ENCODE assay signal across 20 cellular contexts in the genomic region with DNA sequence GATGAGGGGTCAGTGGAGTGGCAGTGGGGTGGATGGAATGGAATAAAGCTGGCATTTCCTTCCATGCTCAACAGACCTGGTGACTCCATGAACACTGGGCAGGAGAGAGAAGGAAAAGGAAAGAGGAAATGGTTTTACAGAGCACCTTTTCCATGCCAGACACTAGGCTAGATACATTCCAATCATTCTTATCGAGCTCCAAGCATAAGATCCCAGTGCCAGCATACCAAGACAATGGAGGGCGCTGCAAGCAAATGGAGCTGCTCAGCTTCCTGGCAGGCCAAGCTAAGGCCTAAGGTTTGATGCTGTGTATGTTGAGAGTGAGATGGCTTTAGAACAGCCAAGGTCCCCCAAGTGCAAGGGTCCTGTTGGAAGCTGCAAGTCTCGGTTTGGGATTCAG.
A peak's percentile ranks its signal among the peaks of the same experiment; 100 is the strongest.
DNase-seq lines count a peak whose midpoint lies in the region; FAIRE-seq and TF ChIP-seq lines count a peak whose summit lies in the region.
"Had no signal": no experiment of that assay in that cellular context is flagged by ENCODE, and none has a peak within 500 bp of the region (broad histone marks: within the 10 kb centered on the region; RNA-seq: fewer than 3 reads in every experiment).

No MANE protein-coding gene starts in this region.

- no peaks in the 10 kb centered on the region for H3K36me3 ChIP-seq in kidney (ENCODE audit: control insufficient read depth in 1 of 2, insufficient read depth in 2 of 2, low read length in 2 of 2)
- H3K36me3 ChIP-seq: esophagus squamous epithelium, right lobe of liver, upper lobe of left lung had no signal

- H3K36me3 Mint-ChIP-seq in T-helper 2 cell treated with Interferon-gamma antibody and Interleukin-4, amounts not matched to agents 5 μg/mL and 100 μg/mL, for 36 hours (ENCODE audit: low read depth): no peaks in the 10 kb centered on the region
- H3K36me3 Mint-ChIP-seq: naive thymus-derived CD4-positive, alpha-beta T cell had no signal

- DNase-seq in HT1080 (ENCODE audit: low read depth): peak; percentile 27
- peak; percentile 28 for DNase-seq in SW480 (ENCODE audit: low spot score)
- DNase-seq in glomerular visceral epithelial cell (ENCODE audit: extremely low spot score): peak; percentile 26
- DNase-seq in renal cortical epithelial cell (ENCODE audit: low read depth): peak; percentile 68
- DNase-seq in DMS 273 (lab: John Stamatoyannopoulos, UW; ENCODE audit: unreplicated experiment): no peak
- DNase-seq in T-helper 2 cell treated with Interferon-gamma antibody and Interleukin-4, amounts not matched to agents 5 μg/mL and 100 μg/mL, for 36 hours (ENCODE audit: low spot score): no peak
- DNase-seq in kidney: no peak
- DNase-seq: activated CD8-positive, alpha-beta T cell treated with anti-CD3 and anti-CD28 coated beads, Interleukin-2, amount 10 ng/mL, durations not matched to agents 7 days and 5 days; activated naive CD4-positive, alpha-beta T cell treated with anti-CD3 and anti-CD28 coated beads for 36 hours; activated T-cell treated with anti-CD3 and anti-CD28 coated beads, Interleukin-2, amount 50 U/mL, for 4 hours; COR-L47; DND-41; esophagus squamous epithelium; glutamatergic neuron; MM.1S; right lobe of liver; stimulated activated CD4-positive, alpha-beta T cell treated with anti-CD3 and anti-CD28 coated beads, Interleukin-15, amount 100 ng/mL, for 24 hours; upper lobe of left lung had no signal

- FAIRE-seq in kidney (lab: Jason Lieb, UNC): no peak

- H3K9me3 ChIP-seq in kidney (ENCODE audit: control insufficient read depth in 1 of 2, low read length in 2 of 2): no peaks in the 10 kb centered on the region
- H3K9me3 ChIP-seq: esophagus squamous epithelium, right lobe of liver, upper lobe of left lung had no signal

- no peak overlapping the region for H3K27ac ChIP-seq in kidney (ENCODE audit: low read depth in 2 of 2, low read length in 2 of 2)
- H3K27ac ChIP-seq: esophagus squamous epithelium, right lobe of liver, upper lobe of left lung had no signal

- H3K27ac Mint-ChIP-seq in T-helper 2 cell treated with Interferon-gamma antibody and Interleukin-4, amounts not matched to agents 5 μg/mL and 100 μg/mL, for 36 hours: no peak overlapping the region
- H3K27ac Mint-ChIP-seq: activated CD8-positive, alpha-beta T cell treated with anti-CD3 and anti-CD28 coated beads, Interleukin-2, amount 10 ng/mL, durations not matched to agents 7 days and 5 days; activated naive CD4-positive, alpha-beta T cell treated with anti-CD3 and anti-CD28 coated beads for 36 hours; naive thymus-derived CD4-positive, alpha-beta T cell had no signal

- intact Hi-C loops in kidney (cut with DNase I): no loop called here

- TF ChIP-seq CTCF in kidney (IDR thresholded peaks at IDR 0.05; ENCODE audit: borderline replicate concordance, extremely low read depth, insufficient read depth): no peak

- H3K4me3 ChIP-seq in kidney (ENCODE audit: low read length in 2 of 2): no peak overlapping the region
- H3K4me3 ChIP-seq: esophagus squamous epithelium, right lobe of liver, upper lobe of left lung had no signal

- H3K4me1 Mint-ChIP-seq in T-helper 2 cell treated with Interferon-gamma antibody and Interleukin-4, amounts not matched to agents 5 μg/mL and 100 μg/mL, for 36 hours (ENCODE audit: low read depth): peaks cover 34% of the 10 kb centered on the region

- peaks cover 0 to 8% of the 10 kb centered on the region in 2 donors for H3K4me1 ChIP-seq in kidney (ENCODE audit: control insufficient read depth in 1 of 2, insufficient read depth in 1 of 2, low read depth in 1 of 2, low read length in 2 of 2)
- H3K4me1 ChIP-seq: right lobe of liver had no signal

- H3K27me3 Mint-ChIP-seq in T-helper 2 cell treated with Interferon-gamma antibody and Interleukin-4, amounts not matched to agents 5 μg/mL and 100 μg/mL, for 36 hours (ENCODE audit: low read depth): no peaks in the 10 kb centered on the region

- H3K9me3 Mint-ChIP-seq in T-helper 2 cell treated with Interferon-gamma antibody and Interleukin-4, amounts not matched to agents 5 μg/mL and 100 μg/mL, for 36 hours: no peaks in the 10 kb centered on the region
- H3K9me3 Mint-ChIP-seq: activated naive CD4-positive, alpha-beta T cell treated with anti-CD3 and anti-CD28 coated beads for 36 hours; activated T-cell treated with anti-CD3 and anti-CD28 coated beads, Interleukin-2, amount 50 U/mL, for 4 hours; central memory CD8-positive, alpha-beta T cell had no signal

- no peak overlapping the region for H3K4me3 Mint-ChIP-seq in T-helper 2 cell treated with Interferon-gamma antibody and Interleukin-4, amounts not matched to agents 5 μg/mL and 100 μg/mL, for 36 hours
- H3K4me3 Mint-ChIP-seq: activated CD8-positive, alpha-beta T cell treated with anti-CD3 and anti-CD28 coated beads, Interleukin-2, amount 10 ng/mL, durations not matched to agents 7 days and 5 days; activated naive CD4-positive, alpha-beta T cell treated with anti-CD3 and anti-CD28 coated beads for 36 hours; activated T-cell treated with anti-CD3 and anti-CD28 coated beads, Interleukin-2, amount 50 U/mL, for 4 hours; central memory CD8-positive, alpha-beta T cell; naive thymus-derived CD4-positive, alpha-beta T cell had no signal

- no peak overlapping the region for H3K9ac ChIP-seq in kidney (ENCODE audit: low read length in 2 of 2)

Comparison
In these comparisons a context has a peak if more than half of its experiments do, and no peak if none do; other contexts are left out.
1. DNase-seq: peak in HT1080 (single experiment), SW480 (single experiment), glomerular visceral epithelial cell (single experiment) and renal cortical epithelial cell (single experiment); none in DMS 273 (single experiment), T-helper 2 cell treated with Interferon-gamma antibody and Interleukin-4, amounts not matched to agents 5 μg/mL and 100 μg/mL, for 36 hours (single experiment) and kidney (single experiment).